Comparison of ENCODE assay signal across 13 cellular contexts in genomic region chr11:74681686-74682651, GRCh38. TPM values are rescaled to one million over a fixed set of nuclear protein-coding genes. Genes with fewer than 3 reads are reported as not detected.
DNase-seq lines count a peak whose midpoint lies in the region; ATAC-seq and TF ChIP-seq lines count a peak whose summit lies in the region.
"Had no signal": no experiment of that assay in that cellular context is flagged by ENCODE, and none has a peak within 500 bp of the region (broad histone marks: within the 10 kb centered on the region; RNA-seq: fewer than 3 reads in every experiment).

No MANE protein-coding gene starts in this region.

- no peak for ATAC-seq in stimulated activated naive CD8-positive, alpha-beta T cell treated with anti-CD3 and anti-CD28 coated beads, Interleukin-15, Interleukin-2, amounts not matched to agents 100 U/mL and 50 U/mL, for 24 hours
- ATAC-seq in GM19455 (IDR thresholded peaks at IDR 0.05; ENCODE audit: unreplicated experiment): no peak
- ATAC-seq: K562, natural killer cell had no signal

- H3K27ac Mint-ChIP-seq in dendritic cell treated with granulocyte-macrophage colony-stimulating factor and Interleukin-4, amounts not matched to agents 40 ng/mL and 50 ng/mL, for 4 days: peak overlapping the region; percentile 55
- H3K27ac Mint-ChIP-seq in neural crest cell (ENCODE audit: unreplicated experiment): peak overlapping the region; percentile 37
- H3K27ac Mint-ChIP-seq: activated T-helper 1 cell treated with anti-CD3 and anti-CD28 coated beads, Interleukin-12 subunit alpha, Interleukin-12 subunit beta, Interleukin-2, Interleukin-4 antibody, amounts not matched to agents 30 ng/mL and 10 ng/mL and 1 ng/mL, durations not matched to agents 14 hours and 24 hours and 36 hours; CD4-positive, alpha-beta T cell; natural killer cell had no signal

- peaks cover 28% of the 10 kb centered on the region for H3K27me3 Mint-ChIP-seq in dendritic cell treated with granulocyte-macrophage colony-stimulating factor and Interleukin-4, amounts not matched to agents 40 ng/mL and 50 ng/mL, for 4 days
- H3K27me3 Mint-ChIP-seq in neural crest cell (ENCODE audit: low read depth): no peaks in the 10 kb centered on the region

- DNase-seq in M059J (ENCODE audit: low read depth): peak; percentile 67
- DNase-seq in neural crest cell (ENCODE audit: low read depth, low spot score): no peak
- no peak for DNase-seq in putamen (ENCODE audit: low spot score)
- DNase-seq in stimulated activated naive CD4-positive, alpha-beta T cell (lab: John Stamatoyannopoulos, UW): no peak
- no peak for DNase-seq in stimulated activated naive CD8-positive, alpha-beta T cell treated with anti-CD3 and anti-CD28 coated beads, Interleukin-15, Interleukin-2, amounts not matched to agents 100 U/mL and 50 U/mL, for 24 hours
- DNase-seq: CD4-positive, alpha-beta T cell; natural killer cell had no signal

- peaks cover 7% of the 10 kb centered on the region for H3K36me3 Mint-ChIP-seq in dendritic cell treated with granulocyte-macrophage colony-stimulating factor and Interleukin-4, amounts not matched to agents 40 ng/mL and 50 ng/mL, for 4 days (ENCODE audit: low read depth)
- H3K36me3 Mint-ChIP-seq in neural crest cell (ENCODE audit: low read depth): no peaks in the 10 kb centered on the region
- H3K36me3 Mint-ChIP-seq: natural killer cell had no signal

- H3K27ac ChIP-seq in C4-2B: peak overlapping the region; percentile 55
- H3K27ac ChIP-seq: thoracic aorta had no signal

- TF ChIP-seq CTCF in C4-2B (conservative IDR thresholded peaks at IDR 0.05) (no peak), neural crest cell (conservative IDR thresholded peaks at IDR 0.05) (no peak)

- no peak overlapping the region for H3K4me3 Mint-ChIP-seq in dendritic cell treated with granulocyte-macrophage colony-stimulating factor and Interleukin-4, amounts not matched to agents 40 ng/mL and 50 ng/mL, for 4 days
- H3K4me3 Mint-ChIP-seq in neural crest cell: no peak overlapping the region
- H3K4me3 Mint-ChIP-seq: activated T-helper 1 cell treated with anti-CD3 and anti-CD28 coated beads, Interleukin-12 subunit alpha, Interleukin-12 subunit beta, Interleukin-2, Interleukin-4 antibody, amounts not matched to agents 30 ng/mL and 10 ng/mL and 1 ng/mL, durations not matched to agents 14 hours and 24 hours and 36 hours; CD4-positive, alpha-beta T cell; natural killer cell had no signal

- peaks cover 8% of the 10 kb centered on the region for H3K9me3 Mint-ChIP-seq in dendritic cell treated with granulocyte-macrophage colony-stimulating factor and Interleukin-4, amounts not matched to agents 40 ng/mL and 50 ng/mL, for 4 days
- no peaks in the 10 kb centered on the region for H3K9me3 Mint-ChIP-seq in neural crest cell
- H3K9me3 Mint-ChIP-seq: activated T-helper 1 cell treated with anti-CD3 and anti-CD28 coated beads, Interleukin-12 subunit alpha, Interleukin-12 subunit beta, Interleukin-2, Interleukin-4 antibody, amounts not matched to agents 30 ng/mL and 10 ng/mL and 1 ng/mL, durations not matched to agents 14 hours and 24 hours and 36 hours; CD4-positive, alpha-beta T cell; natural killer cell had no signal

- H3K4me1 Mint-ChIP-seq in dendritic cell treated with granulocyte-macrophage colony-stimulating factor and Interleukin-4, amounts not matched to agents 40 ng/mL and 50 ng/mL, for 4 days (ENCODE audit: low read depth): peaks cover 40% of the 10 kb centered on the region
- H3K4me1 Mint-ChIP-seq in neural crest cell: peaks cover 5% of the 10 kb centered on the region
- H3K4me1 Mint-ChIP-seq: natural killer cell had no signal

- intact Hi-C loops in dendritic cell treated with granulocyte-macrophage colony-stimulating factor and Interleukin-4, amounts not matched to agents 40 ng/mL and 50 ng/mL, for 4 days (cut with micrococcal nuclease): no loop called here

RNA-seq across cellular contexts. Expression of gene CHRDL2, which starts 49.3 kb away (rescaled TPM):
- total RNA-seq in M059J (2014; rRNA removed; shearing (Covaris generic)): not detected in 2 replicates
- 0.35 and 0.55 TPM in 2 replicates for total RNA-seq in neural crest cell
- total RNA-seq: activated T-helper 1 cell treated with anti-CD3 and anti-CD28 coated beads, Interleukin-12 subunit alpha, Interleukin-12 subunit beta, Interleukin-2, Interleukin-4 antibody, amounts not matched to agents 30 ng/mL and 10 ng/mL and 1 ng/mL, durations not matched to agents 14 hours and 24 hours and 36 hours; CD4-positive, alpha-beta T cell; K562; natural killer cell had no signal
